Comparison of ENCODE assay signal across 8 cellular contexts in genomic region chr1:46718340-46718726, GRCh38. TPM values are rescaled to one million over a fixed set of nuclear protein-coding genes. Genes with fewer than 3 reads are reported as not detected.
DNase-seq lines count a peak whose midpoint lies in the region; ATAC-seq and TF ChIP-seq lines count a peak whose summit lies in the region.

No MANE protein-coding gene starts in this region.

- H3K27ac ChIP-seq in VCaP (peak overlapping the region; percentile 89), smooth muscle cell (ENCODE audit: low read depth) (peak overlapping the region; percentile 63)

- H3K4me3 ChIP-seq in smooth muscle cell: peak overlapping the region; percentile 93

- no peaks in the 10 kb centered on the region for H3F3A ChIP-seq in smooth muscle cell (ENCODE audit: low read depth)

- no peaks in the 10 kb centered on the region for H3K27me3 ChIP-seq in smooth muscle cell (ENCODE audit: low read depth)

- 5% methylated on average over 12 of the region's 12 CpGs for whole genome bisulfite sequencing in smooth muscle cell (ENCODE audit: low lambda C conversion rate)

- H3K4me1 Mint-ChIP-seq in activated T-cell treated with anti-CD3 and anti-CD28 coated beads, Interleukin-2, amount 50 U/mL, for 4 hours (ENCODE audit: low read depth): peaks cover 44% of the 10 kb centered on the region

- H3K4me1 ChIP-seq in smooth muscle cell (ENCODE audit: low read depth): peaks cover 17% of the 10 kb centered on the region

- H3K9me3 Mint-ChIP-seq in activated T-cell treated with anti-CD3 and anti-CD28 coated beads, Interleukin-2, amount 50 U/mL, for 4 hours: no peaks in the 10 kb centered on the region

- peaks cover 15% of the 10 kb centered on the region for H3K36me3 Mint-ChIP-seq in activated T-cell treated with anti-CD3 and anti-CD28 coated beads, Interleukin-2, amount 50 U/mL, for 4 hours (ENCODE audit: insufficient read depth)

- H4K20me1 ChIP-seq in smooth muscle cell (ENCODE audit: low read depth): peaks cover 19% of the 10 kb centered on the region

- H3K79me2 ChIP-seq in smooth muscle cell (ENCODE audit: low read depth): peaks cover 28% of the 10 kb centered on the region

- H3K4me3 Mint-ChIP-seq in activated T-cell treated with anti-CD3 and anti-CD28 coated beads, Interleukin-2, amount 50 U/mL, for 4 hours: peak overlapping the region; percentile 97

- no peak for DNase-seq in activated T-cell treated with anti-CD3 and anti-CD28 coated beads, Interleukin-2, amount 50 U/mL, for 4 hours
- DNase-seq in activated T-cell treated with anti-CD3 and anti-CD28 coated beads for 4 hours (no peak), hepatic stellate cell (ENCODE audit: low spot score) (peak; percentile 7), smooth muscle cell (lab: John Stamatoyannopoulos, UW; ENCODE audit: unreplicated experiment) (no peak), NCI-H1694 treated with DMSO at 0.1 percent for 48 hours (lab: John Stamatoyannopoulos, UW) (no peak), iPS-NIHi11 (ENCODE audit: low spot score) (no peak)

- peaks cover 7% of the 10 kb centered on the region for H3K36me3 ChIP-seq in smooth muscle cell (ENCODE audit: low read depth)

- H2AFZ ChIP-seq in smooth muscle cell (ENCODE audit: low read depth): peak overlapping the region; percentile 74

- no peak for TF ChIP-seq CTCF in VCaP (conservative IDR thresholded peaks at IDR 0.05)
- no peak for TF ChIP-seq CTCF in smooth muscle cell (IDR thresholded peaks at IDR 0.05; ENCODE audit: borderline replicate concordance, insufficient read depth, poor library complexity, severe bottlenecking)

- H3K27me3 Mint-ChIP-seq in activated T-cell treated with anti-CD3 and anti-CD28 coated beads, Interleukin-2, amount 50 U/mL, for 4 hours (ENCODE audit: low read depth): no peaks in the 10 kb centered on the region

- H3K9me3 ChIP-seq in smooth muscle cell (replicated peaks; ENCODE audit: low read depth): no peaks in the 10 kb centered on the region

- H3K9ac ChIP-seq in smooth muscle cell (ENCODE audit: low read depth): peak overlapping the region; percentile 85

- peak overlapping the region; percentile 96 for H3K4me2 ChIP-seq in smooth muscle cell

- ATAC-seq in activated T-cell treated with anti-CD3 and anti-CD28 coated beads, Interleukin-2, amount 50 U/mL, for 4 hours: no peak
- no peak for ATAC-seq in HG03378 (IDR thresholded peaks at IDR 0.05; ENCODE audit: unreplicated experiment)

RNA-seq across cellular contexts. Expression of gene EFCAB14, which starts 0.6 kb away (rescaled TPM):
- 10 to 100 TPM; 46.8 to 48.6 (median 48.4) TPM for total RNA-seq in activated T-cell treated with anti-CD3 and anti-CD28 coated beads, Interleukin-2, amount 50 U/mL, for 4 hours
- 62.8 and 69.6 TPM in 2 replicates for total RNA-seq in smooth muscle cell
- polyA plus RNA-seq in smooth muscle cell: 28.6 and 29.4 TPM in 2 replicates

RNA-seq across cellular contexts. Expression of gene TEX38, which starts 46.7 kb away (rescaled TPM):
- not detected for total RNA-seq in activated T-cell treated with anti-CD3 and anti-CD28 coated beads, Interleukin-2, amount 50 U/mL, for 4 hours
- total RNA-seq in smooth muscle cell: not detected in 2 replicates
- 0.69 TPM in 1 of 2 replicates, not detected in the other for polyA plus RNA-seq in smooth muscle cell

RNA-seq across cellular contexts. Expression of gene ATPAF1, which starts 50.2 kb away (rescaled TPM):
- 10 to 100 TPM; 35.7 to 42.5 (median 39.3) TPM for total RNA-seq in activated T-cell treated with anti-CD3 and anti-CD28 coated beads, Interleukin-2, amount 50 U/mL, for 4 hours
- 22.2 and 30.8 TPM in 2 replicates for total RNA-seq in smooth muscle cell
- polyA plus RNA-seq in smooth muscle cell: 31.2 and 35.3 TPM in 2 replicates
